ENCODE assay signal across 8 cellular contexts in genomic region chr18:50819727-50820378, GRCh38. TPM values are rescaled to one million over a fixed set of nuclear protein-coding genes. Genes with fewer than 3 reads are reported as not detected.
DNase-seq lines count a peak whose midpoint lies in the region; ATAC-seq and TF ChIP-seq lines count a peak whose summit lies in the region.

Gene MRO, minus strand, starts transcription at chr18:50820016. Its CDS starts 10,616 bp downstream, at chr18:50809400.

- peak; percentile 89 for TF ChIP-seq CTCF in GM13976 (IDR thresholded peaks at IDR 0.05; ENCODE audit: borderline replicate concordance, control extremely low read depth, extremely low read depth, insufficient read depth, missing control alignments)
- TF ChIP-seq CTCF in vagina (IDR thresholded peaks at IDR 0.05): peak; percentile 55 to 93 (median 83)

- peak; percentile 89 for DNase-seq in GM13976 (ENCODE audit: low spot score)
- DNase-seq in NCI-H1694 (lab: John Stamatoyannopoulos, UW): peak; percentile 73
- peak; percentile 53 to 73 (median 66) for DNase-seq in T-helper 1 cell
- DNase-seq in hepatic stellate cell (ENCODE audit: low spot score): peak; percentile 79
- peak; percentile 87 for DNase-seq in putamen (ENCODE audit: low spot score)
- no peak for DNase-seq in vagina (ENCODE audit: extremely low spot score in 2 of 2)

- peak within 1 kb of the TSS; percentile 29 to 34 for H3K4me3 ChIP-seq in vagina

- in situ Hi-C loops in GM13976 (cut with MboI; ENCODE audit: low sequenced_read_pairs, unreplicated experiment): loop anchor here (10.0 kb wide), 1 partner anchor 225 kb away; no protein-coding TSS in a partner anchor

- ATAC-seq in HG02885 (IDR thresholded peaks at IDR 0.05; ENCODE audit: poor library complexity, unreplicated experiment): peak; percentile 94

- peak within 1 kb of the TSS; percentile 72 for H3K27ac ChIP-seq in angular gyrus (ENCODE audit: low read depth, low read length)
- peak within 1 kb of the TSS; percentile 20 for H3K27ac ChIP-seq in vagina

- H3K27me3 ChIP-seq in vagina: no peaks in the 10 kb centered on the region

- peaks cover 20% of the 10 kb centered on the region for H3K4me1 ChIP-seq in vagina

- H3K9me3 ChIP-seq in vagina: no peaks in the 10 kb centered on the region

- intact Hi-C loops in vagina (cut with DNase I): loop anchor here (10.0 kb wide), 1 partner anchor 235 kb away; no protein-coding TSS in a partner anchor

- no peaks in the 10 kb centered on the region for H3K36me3 ChIP-seq in vagina

- TF ChIP-seq POLR2A in vagina (IDR thresholded peaks at IDR 0.05): no peak

RNA-seq across cellular contexts. Expression of gene MRO, which starts in this region (rescaled TPM):
- not detected for total RNA-seq in vagina

Comparison
In these comparisons a context has a peak if more than half of its experiments do, and no peak if none do; other contexts are left out.
1. DNase-seq: peak in GM13976 (single experiment), NCI-H1694 (single experiment), T-helper 1 cell (5 of 5), hepatic stellate cell (single experiment) and putamen (single experiment); none in vagina (0 of 2).